Comparison of ENCODE assay signal across 14 cellular contexts in genomic region chr2:121281694-121282093, GRCh38. TPM values are rescaled to one million over a fixed set of nuclear protein-coding genes. Genes with fewer than 3 reads are reported as not detected.
DNase-seq lines count a peak whose midpoint lies in the region; ATAC-seq and TF ChIP-seq lines count a peak whose summit lies in the region.
"Had no signal": no experiment of that assay in that cellular context is flagged by ENCODE, and none has a peak within 500 bp of the region (broad histone marks: within the 10 kb centered on the region; RNA-seq: fewer than 3 reads in every experiment).

No MANE protein-coding gene starts in this region.

- no peak overlapping the region for H2AFZ ChIP-seq in osteoblast (ENCODE audit: low read length)
- H2AFZ ChIP-seq: GM23338 had no signal

- H3K27me3 ChIP-seq in osteoblast (ENCODE audit: insufficient read depth, low read length) (peaks cover 46% of the 10 kb centered on the region), psoas muscle (ENCODE audit: insufficient read depth in 3 of 3, low read length in 2 of 3) (peaks cover 0 to 36% (median 12%) of the 10 kb centered on the region in 3 donors)

- POLR2A ChIA-PET in RWPE1 (lab: Yijun Ruan, JAX; ENCODE audit: low non-redundant PET) = no interaction called here

- no peaks in the 10 kb centered on the region for H4K20me1 ChIP-seq in osteoblast (ENCODE audit: insufficient read depth, low read length)

- H3K4me2 ChIP-seq in osteoblast (ENCODE audit: insufficient read depth, low read length) = no peak overlapping the region
- H3K4me2 ChIP-seq: GM23338 had no signal

- intact Hi-C loops in psoas muscle (cut with DNase I) = no loop called here

- TF ChIP-seq CTCF in RWPE1 (conservative IDR thresholded peaks at IDR 0.05; ENCODE audit: low read depth) (no peak), osteoblast (IDR thresholded peaks at IDR 0.05; ENCODE audit: extremely low read depth, low read depth, low read length) (no peak), psoas muscle (IDR thresholded peaks at IDR 0.05) (no peak)

- ATAC-seq in GM21390 (IDR thresholded peaks at IDR 0.05; ENCODE audit: unreplicated experiment) (no peak), psoas muscle (no peak)
- ATAC-seq: GM12878, GM23338 had no signal

- 68 to 84% (median 81%) methylated on average over 7 of the region's 7 CpGs for WGBS in psoas muscle, 3 donors

- no peaks in the 10 kb centered on the region for H3K79me2 ChIP-seq in osteoblast (ENCODE audit: insufficient read depth, low read length)

- no peak for DNase-seq in RWPE1 (ENCODE audit: low spot score)
- peak; percentile 30 for DNase-seq in kidney tubule cell (ENCODE audit: low spot score)
- peak; percentile 58 for DNase-seq in osteoblast (ENCODE audit: insufficient read length, low spot score, missing footprints)
- no peak for DNase-seq in stimulated activated naive CD4-positive, alpha-beta T cell (lab: John Stamatoyannopoulos, UW)
- DNase-seq in activated T-cell treated with anti-CD3 and anti-CD28 coated beads, Interleukin-2, amount 50 U/mL, for 48 hours = no peak
- DNase-seq in psoas muscle = no peak
- DNase-seq: Caco-2; CD8-positive, alpha-beta memory T cell; DMS 273 treated with DMSO at 0.1 percent for 48 hours; H7 had no signal

- H3K27ac ChIP-seq in RWPE1 (peak overlapping the region; percentile 45; the same call in 1 of the 2 replicates), osteoblast (ENCODE audit: low read depth, low read length) (no peak overlapping the region), psoas muscle (no peak overlapping the region)

- no peaks in the 10 kb centered on the region for H3K9me3 ChIP-seq in osteoblast (ENCODE audit: low read depth, low read length)
- H3K9me3 ChIP-seq in psoas muscle = no peaks in the 10 kb centered on the region
- H3K9me3 ChIP-seq: Caco-2 had no signal

- CTCF ChIA-PET in RWPE1 (lab: Yijun Ruan, JAX) = no interaction called here

- H3K36me3 ChIP-seq in osteoblast (ENCODE audit: insufficient read depth, low read length) (no peaks in the 10 kb centered on the region), psoas muscle (ENCODE audit: insufficient read depth in 1 of 2, low read depth in 1 of 2) (no peaks in the 10 kb centered on the region)

- no peaks in the 10 kb centered on the region for H3K4me1 ChIP-seq in osteoblast (ENCODE audit: insufficient read depth, low read length)
- peaks cover 6% of the 10 kb centered on the region for H3K4me1 ChIP-seq in psoas muscle

- H3K4me3 ChIP-seq in osteoblast (ENCODE audit: insufficient read depth, low read length) (no peak overlapping the region), psoas muscle (no peak overlapping the region)
- H3K4me3 ChIP-seq: GM12878, GM23338 had no signal

RNA-seq across cellular contexts. Expression of gene TFCP2L1, which starts 3.3 kb away (rescaled TPM):
- under 0.01 TPM in 1 of 2 replicates, not detected in the other for total RNA-seq in osteoblast
- 1 to 10 TPM in 1 of 4 donors, under 1 TPM in 3; 0.17 to 1.8 (median 0.64) TPM for total RNA-seq in psoas muscle
- polyA plus RNA-seq in psoas muscle = 1 to 10 TPM in 1 of 3 donors, under 1 TPM in 2; 0.14 to 1.2 (median 0.53) TPM
- total RNA-seq: A673 had no signal

Comparison
In these comparisons a context has a peak if more than half of its experiments do, and no peak if none do; other contexts are left out.
1. DNase-seq: peak in kidney tubule cell (single experiment) and osteoblast (single experiment); none in RWPE1 (single experiment), stimulated activated naive CD4-positive, alpha-beta T cell (0 of 6), activated T-cell treated with anti-CD3 and anti-CD28 coated beads, Interleukin-2, amount 50 U/mL, for 48 hours (0 of 2) and psoas muscle (0 of 2).